Comparison of ENCODE assay signal across 9 cellular contexts in genomic region chr1:178684542-178685000, GRCh38. TPM values are rescaled to one million over a fixed set of nuclear protein-coding genes. Genes with fewer than 3 reads are reported as not detected.
DNase-seq lines count a peak whose midpoint lies in the region; ATAC-seq and TF ChIP-seq lines count a peak whose summit lies in the region.
"Had no signal": no experiment of that assay in that cellular context is flagged by ENCODE, and none has a peak within 500 bp of the region (broad histone marks: within the 10 kb centered on the region; RNA-seq: fewer than 3 reads in every experiment).

No MANE protein-coding gene starts in this region.

- DNase-seq in RWPE2 (ENCODE audit: low spot score): no peak
- no peak for DNase-seq in mesothelial cell of epicardium (ENCODE audit: low spot score in 2 of 2, unreplicated experiment in 2 of 2)
- DNase-seq in WERI-Rb-1: no peak
- no peak for DNase-seq in NCI-H69 (lab: John Stamatoyannopoulos, UW)
- DNase-seq in endothelial cell (ENCODE audit: low spot score): no peak
- no peak for DNase-seq in NCI-H1694 treated with DMSO at 0.1 percent for 48 hours (lab: John Stamatoyannopoulos, UW)

- ATAC-seq in GM18511 (IDR thresholded peaks at IDR 0.05; ENCODE audit: unreplicated experiment) (peak; percentile 91), HG02678 (IDR thresholded peaks at IDR 0.05; ENCODE audit: unreplicated experiment) (peak; percentile 84), RWPE2 (ENCODE audit: low read depth) (peak; percentile 81)

- H3K9me3 ChIP-seq in RWPE2 (ENCODE audit: severe bottlenecking): no peaks in the 10 kb centered on the region
- H3K9me3 ChIP-seq in WERI-Rb-1 (ENCODE audit: severe bottlenecking): no peaks in the 10 kb centered on the region

- H3K4me1 ChIP-seq in RWPE2 (ENCODE audit: insufficient read depth, poor library complexity, severe bottlenecking): peaks cover 41% of the 10 kb centered on the region

- peak overlapping the region; percentile 71 for H3K27ac ChIP-seq in RWPE2 (ENCODE audit: poor library complexity, severe bottlenecking)
- H3K27ac ChIP-seq in WERI-Rb-1: no peak overlapping the region
- H3K27ac ChIP-seq: cardiac muscle cell had no signal

- H3K4me1 Mint-ChIP-seq in mesothelial cell of epicardium (peaks cover 4% of the 10 kb centered on the region), endothelial cell (ENCODE audit: unreplicated experiment) (no peaks in the 10 kb centered on the region)

- H3K27me3 Mint-ChIP-seq in mesothelial cell of epicardium (ENCODE audit: low read depth): no peaks in the 10 kb centered on the region
- H3K27me3 Mint-ChIP-seq in endothelial cell (ENCODE audit: unreplicated experiment): no peaks in the 10 kb centered on the region

- H3K36me3 ChIP-seq in RWPE2 (ENCODE audit: low read depth) (no peaks in the 10 kb centered on the region), WERI-Rb-1 (no peaks in the 10 kb centered on the region)
- H3K36me3 ChIP-seq: cardiac muscle cell had no signal

- no peak overlapping the region for H3K4me3 ChIP-seq in RWPE2 (ENCODE audit: severe bottlenecking)
- H3K4me3 ChIP-seq in WERI-Rb-1 (ENCODE audit: low read depth, low read length): no peak overlapping the region
- H3K4me3 ChIP-seq: cardiac muscle cell had no signal

- TF ChIP-seq CTCF in RWPE2 (IDR thresholded peaks at IDR 0.05; ENCODE audit: poor library complexity, severe bottlenecking) (no peak), mesothelial cell of epicardium (IDR thresholded peaks at IDR 0.05; ENCODE audit: unreplicated experiment) (no peak), WERI-Rb-1 (IDR thresholded peaks at IDR 0.05; ENCODE audit: low read depth, low read length) (no peak), endothelial cell (IDR thresholded peaks at IDR 0.05; ENCODE audit: unreplicated experiment) (no peak)

- no peak overlapping the region for H3K4me3 Mint-ChIP-seq in mesothelial cell of epicardium
- no peak overlapping the region for H3K4me3 Mint-ChIP-seq in endothelial cell (ENCODE audit: unreplicated experiment)

- H3K27me3 ChIP-seq in RWPE2 (ENCODE audit: insufficient read depth, poor library complexity, severe bottlenecking) (no peaks in the 10 kb centered on the region), WERI-Rb-1 (ENCODE audit: insufficient read depth, low read depth, severe bottlenecking) (no peaks in the 10 kb centered on the region)
- H3K27me3 ChIP-seq: cardiac muscle cell had no signal

- H3K27ac Mint-ChIP-seq in mesothelial cell of epicardium: peak overlapping the region; percentile 14
- H3K27ac Mint-ChIP-seq in endothelial cell (ENCODE audit: unreplicated experiment): no peak overlapping the region

- H3K9me3 Mint-ChIP-seq in mesothelial cell of epicardium: peaks cover 4% of the 10 kb centered on the region
- H3K9me3 Mint-ChIP-seq in endothelial cell (ENCODE audit: unreplicated experiment): no peaks in the 10 kb centered on the region

- H3K36me3 Mint-ChIP-seq in mesothelial cell of epicardium (no peaks in the 10 kb centered on the region), endothelial cell (ENCODE audit: low read depth, unreplicated experiment) (no peaks in the 10 kb centered on the region)

RNA-seq across cellular contexts. Expression of gene RALGPS2, which starts 40.5 kb away (rescaled TPM):
- total RNA-seq in mesothelial cell of epicardium (45.3 to 51.6 TPM (median 50.9 TPM) in 3 replicates), endothelial cell (ENCODE audit: unreplicated experiment) (29.8 TPM)
